Comparison of ENCODE assay signal across 20 cellular contexts in genomic region chr12:57278465-57279453, GRCh38. TPM values are rescaled to one million over a fixed set of nuclear protein-coding genes. Genes with fewer than 3 reads are reported as not detected.
DNase-seq lines count a peak whose midpoint lies in the region; ATAC-seq, FAIRE-seq and TF ChIP-seq lines count a peak whose summit lies in the region.
"Had no signal": no experiment of that assay in that cellular context is flagged by ENCODE, and none has a peak within 500 bp of the region (broad histone marks: within the 10 kb centered on the region; RNA-seq: fewer than 3 reads in every experiment).

No MANE protein-coding gene starts in this region.

- peak; percentile 13 for FAIRE-seq in GM12891 (lab: Jason Lieb, UNC)
- FAIRE-seq: islet of Langerhans had no signal

- TF ChIP-seq POLR2A in GM12891 (IDR thresholded peaks at IDR 0.05; ENCODE audit: low read depth, low read length): no peak

- no peaks in the 10 kb centered on the region for H3K9me3 Mint-ChIP-seq in T-helper 2 cell treated with Interferon-gamma antibody and Interleukin-4, amounts not matched to agents 5 μg/mL and 100 μg/mL, for 36 hours
- H3K9me3 Mint-ChIP-seq in activated T-helper 2 cell treated with anti-CD3 and anti-CD28 coated beads, Interferon-gamma antibody, Interleukin-2, Interleukin-4, amounts not matched to agents 10 μg/mL and 5 μg/mL and 100 μg/mL, durations not matched to agents 14 hours and 24 hours and 36 hours: no peaks in the 10 kb centered on the region
- peaks cover 0 to 2% (median 0%) of the 10 kb centered on the region in 11 donors for H3K9me3 Mint-ChIP-seq in naive thymus-derived CD4-positive, alpha-beta T cell
- H3K9me3 Mint-ChIP-seq: CD14-positive monocyte had no signal

- no peaks in the 10 kb centered on the region for H3K27me3 ChIP-seq in naive thymus-derived CD4-positive, alpha-beta T cell (ENCODE audit: control insufficient read depth in 2 of 2, insufficient read depth in 2 of 2, low read length in 2 of 2)
- H3K27me3 ChIP-seq: upper lobe of right lung had no signal

- H3K4me3 ChIP-seq in naive thymus-derived CD4-positive, alpha-beta T cell (ENCODE audit: low read length): no peak overlapping the region
- H3K4me3 ChIP-seq: upper lobe of right lung had no signal

- no peaks in the 10 kb centered on the region for H3K9me3 ChIP-seq in naive thymus-derived CD4-positive, alpha-beta T cell (ENCODE audit: control insufficient read depth in 2 of 3, low read length in 3 of 3)
- H3K9me3 ChIP-seq: upper lobe of right lung had no signal

- H3K36me3 Mint-ChIP-seq in T-helper 2 cell treated with Interferon-gamma antibody and Interleukin-4, amounts not matched to agents 5 μg/mL and 100 μg/mL, for 36 hours (ENCODE audit: low read depth): peaks cover 61% of the 10 kb centered on the region
- H3K36me3 Mint-ChIP-seq in activated T-helper 2 cell treated with anti-CD3 and anti-CD28 coated beads, Interferon-gamma antibody, Interleukin-2, Interleukin-4, amounts not matched to agents 10 μg/mL and 5 μg/mL and 100 μg/mL, durations not matched to agents 14 hours and 24 hours and 36 hours (ENCODE audit: low read depth): peaks cover 67% of the 10 kb centered on the region
- peaks cover 3 to 68% (median 45%) of the 10 kb centered on the region in 5 donors for H3K36me3 Mint-ChIP-seq in naive thymus-derived CD4-positive, alpha-beta T cell

- ATAC-seq in naive thymus-derived CD4-positive, alpha-beta T cell: no peak
- no peak for ATAC-seq in HG03571 (IDR thresholded peaks at IDR 0.05; ENCODE audit: unreplicated experiment)
- ATAC-seq: upper lobe of right lung had no signal

- CTCF ChIA-PET in naive thymus-derived CD4-positive, alpha-beta T cell (lab: Charles Lee): no interaction called here

- H3K27ac ChIP-seq in naive thymus-derived CD4-positive, alpha-beta T cell (ENCODE audit: low read depth, low read length): no peak overlapping the region
- H3K27ac ChIP-seq: upper lobe of right lung had no signal

- H3K4me1 Mint-ChIP-seq in T-helper 2 cell treated with Interferon-gamma antibody and Interleukin-4, amounts not matched to agents 5 μg/mL and 100 μg/mL, for 36 hours (ENCODE audit: low read depth): peaks cover 17% of the 10 kb centered on the region
- H3K4me1 Mint-ChIP-seq in activated T-helper 2 cell treated with anti-CD3 and anti-CD28 coated beads, Interferon-gamma antibody, Interleukin-2, Interleukin-4, amounts not matched to agents 10 μg/mL and 5 μg/mL and 100 μg/mL, durations not matched to agents 14 hours and 24 hours and 36 hours (ENCODE audit: low read depth): peaks cover 26% of the 10 kb centered on the region
- H3K4me1 Mint-ChIP-seq in naive thymus-derived CD4-positive, alpha-beta T cell: peaks cover 12 to 30% (median 23%) of the 10 kb centered on the region in 7 donors

- intact Hi-C loops in activated T-helper 2 cell treated with anti-CD3 and anti-CD28 coated beads, Interferon-gamma antibody, Interleukin-2, Interleukin-4, amounts not matched to agents 10 μg/mL and 5 μg/mL and 100 μg/mL, durations not matched to agents 14 hours and 24 hours and 36 hours (cut with micrococcal nuclease): no loop called here
- intact Hi-C loops in naive thymus-derived CD4-positive, alpha-beta T cell (cut with micrococcal nuclease): no loop called here

- POLR2A ChIA-PET in naive thymus-derived CD4-positive, alpha-beta T cell (lab: Charles Lee): no interaction called here

- H3K4me3 Mint-ChIP-seq in T-helper 2 cell treated with Interferon-gamma antibody and Interleukin-4, amounts not matched to agents 5 μg/mL and 100 μg/mL, for 36 hours: no peak overlapping the region
- H3K4me3 Mint-ChIP-seq in activated T-helper 2 cell treated with anti-CD3 and anti-CD28 coated beads, Interferon-gamma antibody, Interleukin-2, Interleukin-4, amounts not matched to agents 10 μg/mL and 5 μg/mL and 100 μg/mL, durations not matched to agents 14 hours and 24 hours and 36 hours (ENCODE audit: low read depth): no peak overlapping the region
- no peak overlapping the region for H3K4me3 Mint-ChIP-seq in naive thymus-derived CD4-positive, alpha-beta T cell
- H3K4me3 Mint-ChIP-seq: CD14-positive monocyte had no signal

- no peak for DNase-seq in T-helper 2 cell treated with Interferon-gamma antibody and Interleukin-4, amounts not matched to agents 5 μg/mL and 100 μg/mL, for 36 hours (ENCODE audit: low spot score)
- DNase-seq in T-helper 2 cell (no peak), GM12891 (ENCODE audit: insufficient read length, low spot score) (no peak), GM20000 (ENCODE audit: low spot score) (no peak), UCSD-AML1 (lab: John Stamatoyannopoulos, UW; ENCODE audit: unreplicated experiment) (no peak)
- no peak for DNase-seq in activated T-helper 2 cell treated with anti-CD3 and anti-CD28 coated beads, Interferon-gamma antibody, Interleukin-2, Interleukin-4, amounts not matched to agents 10 μg/mL and 5 μg/mL and 100 μg/mL, durations not matched to agents 14 hours and 24 hours and 36 hours (ENCODE audit: low spot score)
- no peak for DNase-seq in naive thymus-derived CD4-positive, alpha-beta T cell
- DNase-seq: activated CD4-positive, CD25-positive, alpha-beta regulatory T cell treated with anti-CD3 and anti-CD28 coated beads, Interleukin-2, amount 50 U/mL, for 72 hours; activated T-cell treated with anti-CD3 and anti-CD28 coated beads for 4 hours; anterior cingulate cortex; cerebellar nuclear complex; head of caudate nucleus; NCI-H2029; NCI-H510A treated with DMSO at 0.1 percent for 48 hours; Right ventricle myocardium superior; stimulated activated naive CD4-positive, alpha-beta T cell; upper lobe of right lung had no signal

- no peaks in the 10 kb centered on the region for H3K27me3 Mint-ChIP-seq in T-helper 2 cell treated with Interferon-gamma antibody and Interleukin-4, amounts not matched to agents 5 μg/mL and 100 μg/mL, for 36 hours (ENCODE audit: low read depth)
- H3K27me3 Mint-ChIP-seq in activated T-helper 2 cell treated with anti-CD3 and anti-CD28 coated beads, Interferon-gamma antibody, Interleukin-2, Interleukin-4, amounts not matched to agents 10 μg/mL and 5 μg/mL and 100 μg/mL, durations not matched to agents 14 hours and 24 hours and 36 hours (ENCODE audit: low read depth): no peaks in the 10 kb centered on the region
- H3K27me3 Mint-ChIP-seq in naive thymus-derived CD4-positive, alpha-beta T cell: no peaks in the 10 kb centered on the region

- TF ChIP-seq CTCF in GM20000 (IDR thresholded peaks at IDR 0.05; ENCODE audit: extremely low read depth, missing control alignments): no peak

- peaks cover 10 to 15% of the 10 kb centered on the region in 2 donors for H3K4me1 ChIP-seq in naive thymus-derived CD4-positive, alpha-beta T cell (ENCODE audit: control insufficient read depth in 2 of 2, insufficient read depth in 2 of 2, low read length in 2 of 2)
- H3K4me1 ChIP-seq: upper lobe of right lung had no signal

- H3K27ac Mint-ChIP-seq in T-helper 2 cell treated with Interferon-gamma antibody and Interleukin-4, amounts not matched to agents 5 μg/mL and 100 μg/mL, for 36 hours: peak overlapping the region; percentile 15
- peak overlapping the region; percentile 20 for H3K27ac Mint-ChIP-seq in activated T-helper 2 cell treated with anti-CD3 and anti-CD28 coated beads, Interferon-gamma antibody, Interleukin-2, Interleukin-4, amounts not matched to agents 10 μg/mL and 5 μg/mL and 100 μg/mL, durations not matched to agents 14 hours and 24 hours and 36 hours
- H3K27ac Mint-ChIP-seq in naive thymus-derived CD4-positive, alpha-beta T cell: peak overlapping the region in 6 of 9 donors; percentile 1 to 69 (median 30)

- H3K36me3 ChIP-seq in naive thymus-derived CD4-positive, alpha-beta T cell (ENCODE audit: control insufficient read depth in 2 of 3, insufficient read depth in 3 of 3, low read length in 3 of 3): peaks cover 9 to 48% (median 12%) of the 10 kb centered on the region in 3 experiments

TF ChIP-seq in GM12891, 5 proteins besides CTCF, POLR2A, EP300 and RAD21:
- TF ChIP-seq TAF1 (IDR thresholded peaks at IDR 0.05; ENCODE audit: low read depth, low read length) (no peak), POLR2AphosphoS5 (IDR thresholded peaks at IDR 0.05; ENCODE audit: low read depth, low read length) (no peak), PAX5 (IDR thresholded peaks at IDR 0.05; ENCODE audit: insufficient read depth, low read length, severe bottlenecking) (no peak)

RNA-seq across cellular contexts. Expression of gene STAC3, which starts 27.8 kb away (rescaled TPM):
- 4.6 TPM for polyA plus RNA-seq in GM12891 (2012; ENCODE audit: low read depth, missing spikeins)
- 5.6 and 6.1 TPM in 2 replicates for total RNA-seq in activated T-helper 2 cell treated with anti-CD3 and anti-CD28 coated beads, Interferon-gamma antibody, Interleukin-2, Interleukin-4, amounts not matched to agents 10 μg/mL and 5 μg/mL and 100 μg/mL, durations not matched to agents 14 hours and 24 hours and 36 hours
- total RNA-seq in naive thymus-derived CD4-positive, alpha-beta T cell: 1 to 10 TPM; 2.5 to 7.3 (median 5.6) TPM
- not detected for polyA plus RNA-seq in naive thymus-derived CD4-positive, alpha-beta T cell

RNA-seq across cellular contexts. Expression of gene SHMT2, which starts 49.2 kb away (rescaled TPM):
- polyA plus RNA-seq in GM12891 (2012; ENCODE audit: low read depth, missing spikeins): 152 TPM
- total RNA-seq in activated T-helper 2 cell treated with anti-CD3 and anti-CD28 coated beads, Interferon-gamma antibody, Interleukin-2, Interleukin-4, amounts not matched to agents 10 μg/mL and 5 μg/mL and 100 μg/mL, durations not matched to agents 14 hours and 24 hours and 36 hours: 295 and 307 TPM in 2 replicates
- 100 to 1,000 TPM in 1 of 5 experiments, 10 to 100 TPM in 4; 21.7 to 175 (median 36.1) TPM for total RNA-seq in naive thymus-derived CD4-positive, alpha-beta T cell
- polyA plus RNA-seq in naive thymus-derived CD4-positive, alpha-beta T cell: 10 to 100 TPM; 29.7 to 40.4 TPM
